In genomic region chr17:40251576-40251975, GRCh38 we compare ENCODE assay signal across 8 cellular contexts. TPM values are rescaled to one million over a fixed set of nuclear protein-coding genes. Genes with fewer than 3 reads are reported as not detected.
DNase-seq lines count a peak whose midpoint lies in the region; ATAC-seq and TF ChIP-seq lines count a peak whose summit lies in the region.
"Had no signal": no experiment of that assay in that cellular context is flagged by ENCODE, and none has a peak within 500 bp of the region (broad histone marks: within the 10 kb centered on the region; RNA-seq: fewer than 3 reads in every experiment).

No MANE protein-coding gene starts in this region.

- no peak for TF ChIP-seq CTCF in adrenal gland (IDR thresholded peaks at IDR 0.05)
- no peak for TF ChIP-seq CTCF in nephron progenitor cell (IDR thresholded peaks at IDR 0.05)

- H3K27ac ChIP-seq in adrenal gland (peak overlapping the region in 4 of 5 donors; percentile 24 to 76 (median 51)), temporal lobe (ENCODE audit: low read depth, low read length) (peak overlapping the region; percentile 11)

- peaks cover 18% of the 10 kb centered on the region for H3K4me1 Mint-ChIP-seq in nephron progenitor cell

- H3K36me3 ChIP-seq in adrenal gland (replicated peaks in 1 of 2), result peaks cover 0 to 5% of the 10 kb centered on the region in 2 donors

- intact Hi-C loops in adrenal gland (cut with DNase I), result no loop called here

- H3K4me1 ChIP-seq in adrenal gland (replicated peaks in 1 of 2), result peaks cover 14 to 29% of the 10 kb centered on the region in 2 donors

- no peaks in the 10 kb centered on the region for H3K9me3 Mint-ChIP-seq in nephron progenitor cell

- no peak for ATAC-seq in HG03432 (IDR thresholded peaks at IDR 0.05; ENCODE audit: unreplicated experiment)

- no peaks in the 10 kb centered on the region for H3K27me3 ChIP-seq in adrenal gland

- TF ChIP-seq POLR2A in adrenal gland (IDR thresholded peaks at IDR 0.05), result no peak

- H3K36me3 Mint-ChIP-seq in nephron progenitor cell (ENCODE audit: low read depth), result peaks cover 37% of the 10 kb centered on the region

- no peaks in the 10 kb centered on the region for H3K27me3 Mint-ChIP-seq in nephron progenitor cell (ENCODE audit: low read depth, poor library complexity)

- no peak overlapping the region for H3K4me3 ChIP-seq in adrenal gland

- DNase-seq in HS-5 (ENCODE audit: low read depth), result peak; percentile 73
- DNase-seq in adrenal gland, result peak; percentile 67 to 88 (median 78)
- DNase-seq in hepatic stellate cell (ENCODE audit: low spot score), result peak; percentile 69
- no peak for DNase-seq in nephron progenitor cell
- DNase-seq in T-helper 1 cell, result no peak
- DNase-seq: kidney had no signal

- H3K27ac Mint-ChIP-seq in nephron progenitor cell, result no peak overlapping the region

- no peaks in the 10 kb centered on the region for H3K9me3 ChIP-seq in adrenal gland (replicated peaks in 1 of 3)

- H3K4me3 Mint-ChIP-seq in nephron progenitor cell, result no peak overlapping the region

RNA-seq across cellular contexts. Expression of gene WIPF2, which starts 32.5 kb away (rescaled TPM):
- total RNA-seq in adrenal gland (10 to 100 TPM in 7 of 8 donors, 1 to 10 TPM in 1; 8.0 to 30.2 (median 20.9) TPM), temporal lobe (6.6 TPM)
- 10 to 100 TPM in 2 of 3 donors, 1 to 10 TPM in 1; 5.7 to 17.8 (median 13.0) TPM for polyA plus RNA-seq in adrenal gland

RNA-seq across cellular contexts. Expression of gene CDC6, which starts 36.1 kb away (rescaled TPM):
- total RNA-seq in adrenal gland, result 10 to 100 TPM in 1 of 8 donors, 1 to 10 TPM in 6, under 1 TPM in 1; 0.69 to 12.1 (median 2.5) TPM
- 10 to 100 TPM in 1 of 3 donors, 1 to 10 TPM in 2; 1.0 to 31.3 (median 1.0) TPM for polyA plus RNA-seq in adrenal gland
- 2.0 TPM for total RNA-seq in temporal lobe

RNA-seq across cellular contexts. Expression of gene RARA, which starts 57.4 kb away (rescaled TPM):
- total RNA-seq in adrenal gland (10 to 100 TPM; 24.8 to 51.8 (median 34.4) TPM), temporal lobe (4.9 TPM)
- 10 to 100 TPM; 12.7 to 58.2 (median 26.8) TPM for polyA plus RNA-seq in adrenal gland

Comparison
In these comparisons a context has a peak if more than half of its experiments do, and no peak if none do; other contexts are left out.
1. DNase-seq: peak in HS-5 (single experiment), adrenal gland (7 of 7) and hepatic stellate cell (single experiment); none in nephron progenitor cell (single experiment) and T-helper 1 cell (0 of 5).